ENCODE assay signal across 9 cellular contexts in the genomic region with DNA sequence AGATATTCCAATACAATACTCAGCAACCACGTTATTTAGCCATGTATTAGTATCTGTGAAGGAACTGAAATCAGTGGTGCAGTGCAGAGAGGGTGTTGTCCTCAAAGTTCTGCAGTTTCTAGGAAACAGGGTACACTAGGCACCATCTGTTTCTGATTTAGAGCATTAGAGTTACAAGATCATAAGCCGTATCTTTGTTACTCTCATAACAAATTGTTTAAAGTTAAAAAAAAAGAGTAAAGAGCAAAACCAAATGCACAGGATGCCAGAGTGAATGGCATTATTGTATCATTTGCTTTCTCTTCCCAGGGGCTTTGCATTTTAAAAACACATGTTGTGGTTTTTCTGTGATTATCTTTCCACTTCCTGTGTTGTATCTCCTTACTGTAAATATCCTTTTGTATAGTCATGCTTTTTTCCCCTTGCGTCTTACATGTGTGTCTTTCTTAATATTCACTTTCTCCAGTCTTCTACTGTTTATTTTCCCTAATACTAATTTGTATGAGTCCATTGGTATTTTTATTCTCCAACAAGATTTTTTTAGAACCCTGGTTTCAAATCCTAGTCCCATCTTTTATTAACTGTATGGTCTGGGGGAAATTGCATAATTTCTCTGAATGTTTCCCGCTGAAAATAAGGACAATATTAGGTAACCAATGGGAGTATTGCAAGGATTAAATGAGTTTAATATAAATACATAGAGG. TPM values are rescaled to one million over a fixed set of nuclear protein-coding genes. Genes with fewer than 3 reads are reported as not detected.
DNase-seq lines count a peak whose midpoint lies in the region; ATAC-seq, FAIRE-seq and TF ChIP-seq lines count a peak whose summit lies in the region.
"Had no signal": no experiment of that assay in that cellular context is flagged by ENCODE, and none has a peak within 500 bp of the region (broad histone marks: within the 10 kb centered on the region; RNA-seq: fewer than 3 reads in every experiment).

No MANE protein-coding gene starts in this region.

- no peaks in the 10 kb centered on the region for H3K9me3 ChIP-seq in small intestine (ENCODE audit: control insufficient read depth, low read depth)

- peak; percentile 51 for DNase-seq in AG08396 (ENCODE audit: low spot score)
- peak; percentile 78 for DNase-seq in astrocyte of the spinal cord (ENCODE audit: low read depth, low spot score)
- DNase-seq in small intestine = peak; percentile 10
- DNase-seq in 8988T = no peak
- DNase-seq in hypothalamus (lab: John Stamatoyannopoulos, UW) = no peak
- DNase-seq in GM19238 (ENCODE audit: insufficient read length, low spot score) = no peak

- no peak for TF ChIP-seq CTCF in astrocyte of the spinal cord (IDR thresholded peaks at IDR 0.05; ENCODE audit: low read depth, low read length)

- FAIRE-seq in small intestine (lab: Jason Lieb, UNC) = no peak
- FAIRE-seq: H1 had no signal

- in situ Hi-C loops in astrocyte of the spinal cord (cut with HindIII; ENCODE audit: low sequenced_read_pairs) = no loop called here

- H3K27me3 ChIP-seq in small intestine (ENCODE audit: control insufficient read depth in 2 of 2, insufficient read depth in 2 of 2, low read length in 2 of 2) = no peaks in the 10 kb centered on the region

- H3K4me3 ChIP-seq in astrocyte of the spinal cord (ENCODE audit: low read depth, low read length) = no peak overlapping the region
- H3K4me3 ChIP-seq in small intestine (ENCODE audit: low read depth in 1 of 2, low read length in 2 of 2) = no peak overlapping the region

- no peaks in the 10 kb centered on the region for H3K36me3 ChIP-seq in small intestine (ENCODE audit: control insufficient read depth in 2 of 2, insufficient read depth in 2 of 2, low read length in 2 of 2)

- WGBS in small intestine, 3 donors = 44 to 67% (median 52%) methylated on average over 4 of the region's 4 CpGs

- H3K4me1 ChIP-seq in small intestine (ENCODE audit: control insufficient read depth in 2 of 2, insufficient read depth in 1 of 2, low read depth in 1 of 2, low read length in 1 of 2) = peaks cover 0 to 5% of the 10 kb centered on the region in 2 donors

- H3K27ac ChIP-seq in small intestine (ENCODE audit: low read depth in 1 of 2, low read length in 1 of 2) = no peak overlapping the region

- ATAC-seq in GM19043 (IDR thresholded peaks at IDR 0.05; ENCODE audit: low read depth, unreplicated experiment) (peak; percentile 53), HG03575 (IDR thresholded peaks at IDR 0.05; ENCODE audit: extremely low read depth, insufficient number of reproducible peaks, low FRiP score, unreplicated experiment) (peak; percentile 44)

RNA-seq across cellular contexts. Expression of a gene that starts 15.2 kb away (rescaled TPM):
- polyA plus RNA-seq in small intestine = 10 to 100 TPM in 1 of 3 donors, 1 to 10 TPM in 2; 7.8 to 15.1 (median 8.3) TPM

Comparison
In these comparisons a context has a peak if more than half of its experiments do, and no peak if none do; other contexts are left out.
1. DNase-seq: peak in AG08396 (single experiment), astrocyte of the spinal cord (single experiment) and small intestine (single experiment); none in 8988T (single experiment), hypothalamus (0 of 51) and GM19238 (single experiment).